In genomic region chr7:158815471-158816128, GRCh38 we compare ENCODE assay signal across 11 cellular contexts. TPM values are rescaled to one million over a fixed set of nuclear protein-coding genes. Genes with fewer than 3 reads are reported as not detected.
DNase-seq lines count a peak whose midpoint lies in the region; ATAC-seq and TF ChIP-seq lines count a peak whose summit lies in the region.
"Had no signal": no experiment of that assay in that cellular context is flagged by ENCODE, and none has a peak within 500 bp of the region (broad histone marks: within the 10 kb centered on the region; RNA-seq: fewer than 3 reads in every experiment).

No MANE protein-coding gene starts in this region.

- in situ Hi-C loops in astrocyte of the spinal cord (cut with HindIII; ENCODE audit: low sequenced_read_pairs) = no loop called here

- TF ChIP-seq CTCF in heart left ventricle (IDR thresholded peaks at IDR 0.05) (no peak), astrocyte of the spinal cord (IDR thresholded peaks at IDR 0.05; ENCODE audit: low read depth, low read length) (no peak), uterus (IDR thresholded peaks at IDR 0.05) (no peak)

- H3K27ac ChIP-seq in heart left ventricle (peak overlapping the region in 11 of 12 donors; percentile 86 to 97 (median 89)), uterus (peak overlapping the region; percentile 48 to 98)
- H3K27ac ChIP-seq: parathyroid adenoma had no signal

- H3K36me3 Mint-ChIP-seq in naive B cell = peaks cover 0 to 5% of the 10 kb centered on the region in 2 donors

- TF ChIP-seq POLR2A in heart left ventricle (IDR thresholded peaks at IDR 0.05) (no peak), uterus (IDR thresholded peaks at IDR 0.05) (no peak)

- peak overlapping the region in 2 of 8 donors; percentile 11 to 79 for H3K4me3 Mint-ChIP-seq in naive B cell

- WGBS in heart left ventricle, 4 donors = 85 to 90% (median 88%) methylated on average over 6 of the region's 6 CpGs

- no peak for ATAC-seq in heart left ventricle
- ATAC-seq in Right ventricle myocardium inferior = no peak
- ATAC-seq in naive B cell (ENCODE audit: low read depth in 2 of 2) = no peak
- no peak for ATAC-seq in HG03520 (IDR thresholded peaks at IDR 0.05; ENCODE audit: unreplicated experiment)

- no peaks in the 10 kb centered on the region for H3K27me3 ChIP-seq in heart left ventricle
- H3K27me3 ChIP-seq in uterus = no peaks in the 10 kb centered on the region

- intact Hi-C loops in heart left ventricle (cut with DNase I) (loop anchor here in 3 of 10 donors (5.0 kb wide), 5 partner anchors 33 to 108 kb away; partner anchors contain the start of gene DYNC2I1 (in 1 of the 3)), Right ventricle myocardium inferior (cut with DNase I) (no loop called here), uterus (cut with DNase I; ENCODE audit: low total_unique reads) (no loop called here)

- peaks cover 22 to 91% (median 75%) of the 10 kb centered on the region in 12 donors for H3K4me1 ChIP-seq in heart left ventricle
- H3K4me1 ChIP-seq in uterus = peaks cover 6 to 24% of the 10 kb centered on the region in 2 donors

- DNase-seq in heart left ventricle = no peak
- no peak for DNase-seq in Right ventricle myocardium inferior (ENCODE audit: missing footprints)
- peak; percentile 41 for DNase-seq in astrocyte of the spinal cord (ENCODE audit: low read depth, low spot score)
- DNase-seq in naive B cell = no peak
- DNase-seq in uterus = no peak
- no peak for DNase-seq in 8988T
- DNase-seq in HEK293T (ENCODE audit: extremely low spot score) = no peak
- DNase-seq: foreskin fibroblast, RPMI8226 had no signal

- CTCF ChIA-PET in HEK293T (lab: Yijun Ruan, JAX) = interaction anchor here (0.5 to 1.0 kb wide), 2 partner anchors 10 to 85 kb away, joined by 3 to 6 read pairs; no protein-coding TSS in a partner anchor

- no peaks in the 10 kb centered on the region for H3K27me3 Mint-ChIP-seq in naive B cell

- H3K9me3 ChIP-seq in heart left ventricle (no peaks in the 10 kb centered on the region), uterus (no peaks in the 10 kb centered on the region)

- H3K36me3 ChIP-seq in heart left ventricle (no peaks in the 10 kb centered on the region), uterus (no peaks in the 10 kb centered on the region)

- H3K4me3 ChIP-seq in heart left ventricle (peak overlapping the region in 2 of 12 donors; percentile 28 to 32), astrocyte of the spinal cord (ENCODE audit: low read depth, low read length) (no peak overlapping the region), uterus (no peak overlapping the region)

- H3K27ac Mint-ChIP-seq in naive B cell = peak overlapping the region; percentile 21 to 95 (median 85)

- peaks cover 58 to 75% (median 69%) of the 10 kb centered on the region in 3 donors for H3K4me1 Mint-ChIP-seq in naive B cell

- POLR2A ChIA-PET in HEK293T (lab: Yijun Ruan, JAX) = interaction anchor here (1.2 kb wide), 1 partner anchor 111 kb away, joined by 3 read pairs; the partner anchor contains the start of gene NCAPG2

- H3K9me3 Mint-ChIP-seq in naive B cell = peaks cover 0 to 2% (median 0%) of the 10 kb centered on the region in 7 donors

TF ChIP-seq in HEK293T, 16 proteins besides CTCF, POLR2A, EP300 and RAD21:
- no peak for TF ChIP-seq SUZ12 (IDR thresholded peaks at IDR 0.05)
- TF ChIP-seq BHLHE40 (IDR thresholded peaks at IDR 0.05; ENCODE audit: borderline replicate concordance) = no peak
- TF ChIP-seq SP1 (IDR thresholded peaks at IDR 0.05) = no peak
- no peak for TF ChIP-seq ELF4 (IDR thresholded peaks at IDR 0.05)
- no peak for TF ChIP-seq CTBP1 (IDR thresholded peaks at IDR 0.05; ENCODE audit: borderline replicate concordance)
- TF ChIP-seq NFRKB (IDR thresholded peaks at IDR 0.05) = no peak
- TF ChIP-seq FOXA1 (IDR thresholded peaks at IDR 0.05) = no peak
- no peak for TF ChIP-seq FOXK2 (IDR thresholded peaks at IDR 0.05)
- TF ChIP-seq ARNT (IDR thresholded peaks at IDR 0.05) = no peak

RNA-seq across cellular contexts. Expression of gene ESYT2, which starts 13.7 kb away (rescaled TPM):
- total RNA-seq in heart left ventricle (10 to 100 TPM; 42.8 to 91.8 (median 50.9) TPM), Right ventricle myocardium inferior (42.5 TPM), uterus (100 to 1,000 TPM in 2 of 4 donors, 10 to 100 TPM in 2; 91.6 to 159 (median 100) TPM)
- polyA plus RNA-seq in heart left ventricle (10 to 100 TPM; 16.2 to 46.4 TPM), naive B cell (ENCODE audit: low read depth in 6 of 6) (10 to 100 TPM; 15.4 to 23.0 (median 16.8) TPM)

RNA-seq across cellular contexts. Expression of gene DYNC2I1, which starts 40.8 kb away (rescaled TPM):
- total RNA-seq in heart left ventricle = 10 to 100 TPM; 15.1 to 25.7 (median 21.0) TPM
- polyA plus RNA-seq in heart left ventricle = 10 to 100 TPM; 16.2 to 40.9 TPM
- 26.6 TPM for total RNA-seq in Right ventricle myocardium inferior
- 10 to 100 TPM; 12.6 to 20.4 (median 18.3) TPM for polyA plus RNA-seq in naive B cell (ENCODE audit: low read depth in 6 of 6)
- 10 to 100 TPM; 10.5 to 36.6 (median 23.3) TPM for total RNA-seq in uterus
